ENCODE assay signal across 7 cellular contexts in the genomic region with DNA sequence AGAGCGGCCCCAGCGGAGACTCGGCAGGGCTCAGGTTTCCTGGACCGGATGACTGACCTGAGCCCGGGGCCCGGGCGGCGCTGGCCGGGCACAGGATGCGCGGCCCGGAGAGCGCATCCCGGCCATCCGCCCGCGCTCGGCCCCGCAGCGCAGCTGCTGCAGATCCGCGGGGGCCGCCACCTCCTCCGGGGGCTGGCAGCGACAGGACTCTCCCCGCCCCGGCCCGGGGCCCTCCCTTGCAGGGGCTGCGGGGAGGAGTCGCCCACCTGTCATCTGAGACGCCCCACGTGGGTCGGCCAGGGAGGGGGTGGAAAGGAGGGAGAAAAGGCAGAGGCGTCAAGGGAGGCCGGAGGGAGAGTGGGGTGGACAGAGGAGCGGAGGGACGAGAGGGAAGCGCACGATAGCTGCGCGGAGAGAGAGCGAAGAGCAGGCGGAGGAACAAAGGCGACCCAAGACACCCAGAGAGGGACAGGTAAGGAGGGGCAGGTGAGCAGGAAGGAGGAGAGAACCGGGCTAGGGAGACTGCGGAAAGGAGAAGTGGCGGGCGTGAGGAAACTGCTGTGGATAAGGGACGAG. TPM values are rescaled to one million over a fixed set of nuclear protein-coding genes. Genes with fewer than 3 reads are reported as not detected.
A peak's percentile ranks its signal among the peaks of the same experiment; 100 is the strongest.
DNase-seq lines count a peak whose midpoint lies in the region; ATAC-seq and TF ChIP-seq lines count a peak whose summit lies in the region.

No MANE protein-coding gene starts in this region.

- peak overlapping the region; percentile 84 for H3K4me2 ChIP-seq in HCT116 (ENCODE audit: low read length)

- H3K4me1 Mint-ChIP-seq in T-helper 1 cell treated with Interleukin-12 subunit alpha and Interleukin-12 subunit beta and Interleukin-4 antibody, amounts not matched to agents 30 μg/mL and 1 μg/mL, for 36 hours (ENCODE audit: low read depth) = peaks cover 61% of the 10 kb centered on the region
- peaks cover 53% of the 10 kb centered on the region for H3K4me1 Mint-ChIP-seq in brain

- H3K4me3 Mint-ChIP-seq in T-helper 1 cell treated with Interleukin-12 subunit alpha and Interleukin-12 subunit beta and Interleukin-4 antibody, amounts not matched to agents 30 μg/mL and 1 μg/mL, for 36 hours = peak overlapping the region; percentile 98
- H3K4me3 Mint-ChIP-seq in brain = peak overlapping the region; percentile 96 to 100 (median 99)

- peaks cover 15 to 17% of the 10 kb centered on the region in 2 experiments for H3K36me3 ChIP-seq in HCT116 (ENCODE audit: control insufficient read depth in 1 of 2, insufficient read depth in 2 of 2, low read length in 2 of 2)
- peaks cover 21% of the 10 kb centered on the region for H3K36me3 ChIP-seq in iPS-18a (ENCODE audit: control insufficient read depth, low read depth, low read length)
- peaks cover 2 to 5% (median 2%) of the 10 kb centered on the region in 3 donors for H3K36me3 ChIP-seq in skeletal muscle tissue (ENCODE audit: control insufficient read depth in 3 of 3, insufficient read depth in 3 of 3, low read length in 3 of 3)

- peaks cover 15 to 35% of the 10 kb centered on the region in 2 experiments for H3K4me1 ChIP-seq in HCT116 (ENCODE audit: control insufficient read depth in 1 of 2, insufficient read depth in 2 of 2, low read length in 2 of 2)
- peaks cover 14% of the 10 kb centered on the region for H3K4me1 ChIP-seq in iPS-18a (ENCODE audit: control insufficient read depth, low read depth, low read length)
- H3K4me1 ChIP-seq in skeletal muscle tissue (ENCODE audit: control insufficient read depth in 3 of 3, insufficient read depth in 3 of 3, low read length in 3 of 3) = peaks cover 43 to 50% (median 45%) of the 10 kb centered on the region in 3 donors

- intact Hi-C loops in HCT116 (cut with micrococcal nuclease) = loop anchor here (1.0 to 2.0 kb wide), 2 partner anchors 16 to 45 kb away; no protein-coding TSS in a partner anchor

- CTCF ChIA-PET in HCT116 (lab: Charles Lee) = interaction anchor here (1.0 to 1.4 kb wide), 3 partner anchors 14 to 263 kb away, joined by 3 read pairs; no protein-coding TSS in a partner anchor

- TF ChIP-seq POLR2A in HCT116 (IDR thresholded peaks at IDR 0.05; ENCODE audit: borderline replicate concordance, extremely low read depth, insufficient read depth, insufficient read length) = no peak

- DNase-seq in HCT116 (ENCODE audit: low read depth, low spot score) (peak; percentile 80), NAMALWA (ENCODE audit: low spot score) (peak; percentile 84)

- peaks cover 42% of the 10 kb centered on the region for H3K79me2 ChIP-seq in HCT116 (ENCODE audit: insufficient read depth, low read length)

- H3K9ac ChIP-seq in HCT116 (ENCODE audit: low read length) = peak overlapping the region; percentile 85
- peak overlapping the region; percentile 96 for H3K9ac ChIP-seq in iPS-18a (ENCODE audit: low read length)
- peak overlapping the region; percentile 83 to 98 (median 94) for H3K9ac ChIP-seq in skeletal muscle tissue (ENCODE audit: low read depth in 1 of 3, low read length in 3 of 3)

- 0 out of 2 replicates have a peak, but pooled peaks cover 4% of the 10 kb centered on the region for H4K20me1 ChIP-seq in HCT116 (ENCODE audit: insufficient read depth)

- H3K27ac Mint-ChIP-seq in T-helper 1 cell treated with Interleukin-12 subunit alpha and Interleukin-12 subunit beta and Interleukin-4 antibody, amounts not matched to agents 30 μg/mL and 1 μg/mL, for 36 hours = peak overlapping the region; percentile 100
- H3K27ac Mint-ChIP-seq in brain = peak overlapping the region; percentile 98 to 100 (median 100)

- peak overlapping the region; percentile 86 for H3K27ac ChIP-seq in HCT116 (ENCODE audit: low read depth, low read length)
- H3K27ac ChIP-seq in iPS-18a (ENCODE audit: low read length) = peak overlapping the region; percentile 99
- H3K27ac ChIP-seq in skeletal muscle tissue (ENCODE audit: low read depth, low read length) = peak overlapping the region; percentile 97

- H3K36me3 Mint-ChIP-seq in T-helper 1 cell treated with Interleukin-12 subunit alpha and Interleukin-12 subunit beta and Interleukin-4 antibody, amounts not matched to agents 30 μg/mL and 1 μg/mL, for 36 hours (ENCODE audit: low read depth) = peaks cover 15% of the 10 kb centered on the region
- peaks cover 17% of the 10 kb centered on the region for H3K36me3 Mint-ChIP-seq in brain

- RAD21 ChIA-PET in HCT116 (lab: Charles Lee; ENCODE audit: low non-redundant PET in 1 of 2, low total read pairs in 2 of 2, uncharacterized antibody in 2 of 2, unreplicated experiment in 2 of 2) = no interaction called here

- H3K9me3 Mint-ChIP-seq in T-helper 1 cell treated with Interleukin-12 subunit alpha and Interleukin-12 subunit beta and Interleukin-4 antibody, amounts not matched to agents 30 μg/mL and 1 μg/mL, for 36 hours = no peaks in the 10 kb centered on the region
- H3K9me3 Mint-ChIP-seq in brain = peaks cover 0 to 4% (median 0%) of the 10 kb centered on the region in 5 experiments

- H3K27me3 Mint-ChIP-seq in T-helper 1 cell treated with Interleukin-12 subunit alpha and Interleukin-12 subunit beta and Interleukin-4 antibody, amounts not matched to agents 30 μg/mL and 1 μg/mL, for 36 hours (ENCODE audit: low read depth) = no peaks in the 10 kb centered on the region
- peaks cover 9% of the 10 kb centered on the region for H3K27me3 Mint-ChIP-seq in brain

- no peak for TF ChIP-seq RAD21 in HCT116 (IDR thresholded peaks at IDR 0.05; ENCODE audit: low read depth)

- POLR2A ChIA-PET in HCT116 (lab: Charles Lee) = interaction anchor here (0.8 to 2.4 kb wide), 4 partner anchors 9 to 23 kb away, joined by 3 to 9 read pairs (median 3); no protein-coding TSS in a partner anchor

- peak overlapping the region; percentile 76 for H2AFZ ChIP-seq in HCT116 (ENCODE audit: low read depth, low read length, poor library complexity, severe bottlenecking)

- peak; percentile 73 for ATAC-seq in HCT116

- H3K9me3 ChIP-seq in HCT116 (ENCODE audit: control insufficient read depth in 1 of 2, insufficient read depth in 1 of 2, low read depth in 1 of 2, low read length in 2 of 2) (no peaks in the 10 kb centered on the region), iPS-18a (ENCODE audit: control insufficient read depth, low read depth, low read length) (no peaks in the 10 kb centered on the region), skeletal muscle tissue (ENCODE audit: control insufficient read depth in 3 of 3, low read length in 3 of 3) (no peaks in the 10 kb centered on the region)

- TF ChIP-seq CTCF in GM12874 (IDR thresholded peaks at IDR 0.05; ENCODE audit: insufficient read depth, low read depth, low read length) (0 out of 2 replicates have a peak, but pooled peaks have one; percentile 13), HCT116 (IDR thresholded peaks at IDR 0.05 in 2 of 3, conservative IDR thresholded peaks at IDR 0.05 in 1 of 3; ENCODE audit: borderline replicate concordance in 1 of 3, insufficient read depth in 1 of 3, low read depth in 2 of 3, low read length in 2 of 3) (no peak; a peak in 1 of 6 replicates), brain (conservative IDR thresholded peaks at IDR 0.05) (no peak)

- H3K4me3 ChIP-seq in HCT116 (replicated peaks in 1 of 2; ENCODE audit: low read depth in 1 of 2, low read length in 2 of 2) (peak overlapping the region; percentile 85 to 88), iPS-18a (ENCODE audit: low read length) (peak overlapping the region; percentile 97), skeletal muscle tissue (ENCODE audit: low read length in 3 of 3) (peak overlapping the region; percentile 84 to 97 (median 94))

- no peaks in the 10 kb centered on the region for H3K9me2 ChIP-seq in HCT116 (ENCODE audit: insufficient read depth)

- no TSS peak for BruUV-seq in HCT116 (replicated peaks; lab: Mats Ljungman, UMichigan)

- H3K27me3 ChIP-seq in HCT116 (ENCODE audit: insufficient read depth, low read length) = no peaks in the 10 kb centered on the region
- no peaks in the 10 kb centered on the region for H3K27me3 ChIP-seq in iPS-18a (ENCODE audit: control insufficient read depth, insufficient read depth, low read length)
- no peaks in the 10 kb centered on the region for H3K27me3 ChIP-seq in skeletal muscle tissue (ENCODE audit: control insufficient read depth in 3 of 3, insufficient read depth in 3 of 3, low read length in 3 of 3)

TF ChIP-seq in HCT116, 20 proteins besides CTCF, POLR2A, EP300 and RAD21:
- TF ChIP-seq, protein P1, sequence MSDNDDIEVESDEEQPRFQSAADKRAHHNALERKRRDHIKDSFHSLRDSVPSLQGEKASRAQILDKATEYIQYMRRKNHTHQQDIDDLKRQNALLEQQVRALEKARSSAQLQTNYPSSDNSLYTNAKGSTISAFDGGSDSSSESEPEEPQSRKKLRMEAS (IDR thresholded peaks at IDR 0.05) = peak; percentile 97
- TF ChIP-seq ZFX (IDR thresholded peaks at IDR 0.05) (peak; percentile 84), SIN3A (IDR thresholded peaks at IDR 0.05; ENCODE audit: low read depth) (peak; percentile 25; the same call in 1 of the 2 replicates), TCF7L2 (IDR thresholded peaks at IDR 0.05; ENCODE audit: borderline replicate concordance, extremely low read depth, insufficient read depth, insufficient read length) (peak; percentile 99), POLR2AphosphoS5 (IDR thresholded peaks at IDR 0.05; ENCODE audit: low read depth, low read length) (no peak; the same call in 1 of the 2 replicates), EGR1 (IDR thresholded peaks at IDR 0.05; ENCODE audit: low read depth) (peak; percentile 84)

RNA-seq across cellular contexts. Expression of a gene that starts 0.5 kb away (rescaled TPM):
- 295 TPM for total RNA-seq in HCT116 (2021; ENCODE audit: unreplicated experiment)
- polyA plus RNA-seq in HCT116 (2012) = 187 and 230 TPM in 2 replicates
- polyA plus RNA-seq in brain (ENCODE audit: insufficient read depth, low read depth, low replicate concordance) = 187 TPM
- total RNA-seq in skeletal muscle tissue = 267 TPM

RNA-seq across cellular contexts. Expression of a gene that starts 54.5 kb away (rescaled TPM):
- 21.5 TPM for total RNA-seq in HCT116 (2021; ENCODE audit: unreplicated experiment)
- 19.7 and 23.1 TPM in 2 replicates for polyA plus RNA-seq in HCT116 (2012)
- 6.4 TPM for polyA plus RNA-seq in brain (ENCODE audit: insufficient read depth, low read depth, low replicate concordance)
- total RNA-seq in skeletal muscle tissue = 37.6 TPM

Comparison
In these comparisons a context has a peak if more than half of its experiments do, and no peak if none do; other contexts are left out.
1. Peak in every context shown above with its lines: DNase-seq, ATAC-seq, H3K4me3 ChIP-seq and H3K27ac ChIP-seq.